ENCODE assay signal across 12 cellular contexts in the genomic region with DNA sequence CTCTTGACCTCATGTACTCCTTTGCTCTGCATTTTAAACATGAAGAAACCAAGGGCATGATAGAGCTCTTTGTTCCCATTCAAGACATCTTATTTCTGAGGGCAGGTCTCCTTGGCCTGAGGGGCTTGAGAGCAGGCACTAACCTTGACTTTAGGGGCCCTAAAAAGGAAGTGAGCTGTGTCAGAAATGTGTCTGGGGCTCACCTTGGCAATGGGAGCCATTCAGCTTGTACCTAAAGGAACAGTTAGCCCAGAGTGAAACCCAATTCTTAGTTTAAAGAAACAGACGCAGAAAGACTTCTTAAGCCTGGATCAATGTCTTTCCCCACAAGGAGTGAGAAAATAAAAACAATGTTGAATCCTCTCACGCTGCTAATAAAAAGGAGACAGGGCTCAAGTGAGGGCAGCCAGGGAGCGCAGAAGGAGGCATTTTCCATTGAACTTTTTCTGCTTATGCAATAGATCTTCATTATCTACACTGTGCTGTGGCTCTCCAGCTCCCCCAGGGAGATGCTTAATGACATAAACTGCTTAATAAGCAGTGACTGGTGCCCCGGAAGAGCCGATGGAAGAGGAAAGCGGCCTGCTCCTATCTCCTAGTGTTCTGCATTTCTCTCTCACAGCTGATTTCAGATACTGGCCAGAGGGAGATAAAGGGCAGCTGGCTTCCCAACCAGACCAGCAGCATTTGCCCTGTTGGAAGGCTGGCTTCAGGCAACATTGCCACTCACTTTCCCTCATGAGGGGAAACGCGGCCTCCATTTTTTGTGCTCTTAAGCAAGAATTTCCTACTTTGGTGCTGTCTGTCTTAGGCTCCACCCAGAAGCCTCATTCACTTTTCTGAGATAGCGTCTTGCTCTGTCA.
DNase-seq lines count a peak whose midpoint lies in the region; ATAC-seq and TF ChIP-seq lines count a peak whose summit lies in the region.
"Had no signal": no experiment of that assay in that cellular context is flagged by ENCODE, and none has a peak within 500 bp of the region (broad histone marks: within the 10 kb centered on the region; RNA-seq: fewer than 3 reads in every experiment).

No MANE protein-coding gene starts in this region.

- H3K27me3 ChIP-seq in body of pancreas (no peaks in the 10 kb centered on the region), mesendoderm (ENCODE audit: insufficient read depth, low read length, poor library complexity) (no peaks in the 10 kb centered on the region)
- H3K27me3 ChIP-seq: sigmoid colon had no signal

- H4K5ac ChIP-seq in mesendoderm (ENCODE audit: low read length), result no peak overlapping the region

- H3K79me1 ChIP-seq in mesendoderm (ENCODE audit: low read length), result no peaks in the 10 kb centered on the region

- H3K27ac Mint-ChIP-seq in effector memory CD8-positive, alpha-beta T cell, result no peak overlapping the region
- H3K27ac Mint-ChIP-seq: activated CD4-positive, alpha-beta T cell treated with anti-CD3 and anti-CD28 coated beads, Interleukin-2, amount 10 ng/mL, durations not matched to agents 7 days and 5 days had no signal

- ATAC-seq in body of pancreas, result peak; percentile 25
- no peak for ATAC-seq in effector memory CD8-positive, alpha-beta T cell (replicated peaks)

- no peak for TF ChIP-seq POLR2A in body of pancreas (IDR thresholded peaks at IDR 0.05)

- H3K9me3 Mint-ChIP-seq in effector memory CD8-positive, alpha-beta T cell, result no peaks in the 10 kb centered on the region
- H3K9me3 Mint-ChIP-seq: activated CD4-positive, alpha-beta T cell treated with anti-CD3 and anti-CD28 coated beads, Interleukin-2, amount 10 ng/mL, durations not matched to agents 7 days and 5 days; activated naive CD4-positive, alpha-beta T cell treated with anti-CD3 and anti-CD28 coated beads, Interleukin-2, amount 50 U/mL, for 72 hours had no signal

- no peak for TF ChIP-seq CTCF in body of pancreas (IDR thresholded peaks at IDR 0.05)

- no peaks in the 10 kb centered on the region for H3K79me2 ChIP-seq in mesendoderm (ENCODE audit: control insufficient read depth, insufficient read depth, low read length)

- H3K36me3 ChIP-seq in body of pancreas (replicated peaks in 1 of 2; ENCODE audit: insufficient read depth in 1 of 2, low read depth in 2 of 2) (no peaks in the 10 kb centered on the region), mesendoderm (ENCODE audit: control insufficient read depth, insufficient read depth, low read length) (no peaks in the 10 kb centered on the region)
- H3K36me3 ChIP-seq: sigmoid colon had no signal

- H3K27me3 Mint-ChIP-seq in effector memory CD8-positive, alpha-beta T cell, result peaks cover 13 to 44% of the 10 kb centered on the region in 2 donors

- DNase-seq in COR-L47 (lab: John Stamatoyannopoulos, UW) (peak; percentile 71), NCI-H1436 treated with DMSO at 0.1 percent for 48 hours (lab: John Stamatoyannopoulos, UW) (peak; percentile 70), body of pancreas (peak in 2 of 4 donors; percentile 47 to 48), mesendoderm (peak; percentile 94), T-helper 2 cell (no peak), DMS 273 treated with DMSO at 0.1 percent for 48 hours (lab: John Stamatoyannopoulos, UW) (no peak), nucleus accumbens (lab: John Stamatoyannopoulos, UW) (no peak)
- DNase-seq in effector memory CD8-positive, alpha-beta T cell, result no peak
- DNase-seq: activated CD4-positive, alpha-beta T cell treated with anti-CD3 and anti-CD28 coated beads, Interleukin-2, amount 10 ng/mL, durations not matched to agents 7 days and 5 days; sigmoid colon; stimulated activated CD8-positive, alpha-beta memory T cell treated with anti-CD3 and anti-CD28 coated beads, Interleukin-4, amount 100 ng/mL, for 48 hours had no signal

- H3K4me1 Mint-ChIP-seq in effector memory CD8-positive, alpha-beta T cell (ENCODE audit: low read depth in 2 of 2), result peaks cover 0 to 4% of the 10 kb centered on the region in 2 donors

- no peaks in the 10 kb centered on the region for H3K36me3 Mint-ChIP-seq in effector memory CD8-positive, alpha-beta T cell (ENCODE audit: insufficient read depth)
- H3K36me3 Mint-ChIP-seq: activated naive CD4-positive, alpha-beta T cell treated with anti-CD3 and anti-CD28 coated beads, Interleukin-2, amount 50 U/mL, for 72 hours had no signal

- no peak overlapping the region for H3K9ac ChIP-seq in mesendoderm (ENCODE audit: low read length)

- H3K18ac ChIP-seq in mesendoderm (ENCODE audit: low read length), result no peak overlapping the region

- H3K27ac ChIP-seq in body of pancreas, result peak overlapping the region; percentile 25 to 87 (median 74)
- H3K27ac ChIP-seq in mesendoderm (ENCODE audit: low read depth, low read length), result no peak overlapping the region
- H3K27ac ChIP-seq: sigmoid colon had no signal

- H3K56ac ChIP-seq in mesendoderm (ENCODE audit: low read length), result peak overlapping the region; percentile 71

- no peak overlapping the region for H3K4me3 Mint-ChIP-seq in effector memory CD8-positive, alpha-beta T cell
- H3K4me3 Mint-ChIP-seq: activated CD4-positive, alpha-beta T cell treated with anti-CD3 and anti-CD28 coated beads, Interleukin-2, amount 10 ng/mL, durations not matched to agents 7 days and 5 days had no signal

- H2AK5ac ChIP-seq in mesendoderm (ENCODE audit: low read length), result no peak overlapping the region

- 58 to 63% methylated on average over 9 of the region's 9 CpGs for WGBS in body of pancreas, 2 donors
- no CpG with 5 or more reads among the region's 9 CpGs for WGBS in mesendoderm (ENCODE audit: extremely low coverage, insufficient coverage, low lambda C conversion rate)

- intact Hi-C loops in body of pancreas (cut with DNase I), result no loop called here

- H3K4me2 ChIP-seq in mesendoderm (ENCODE audit: low read length), result no peak overlapping the region

- H2BK5ac ChIP-seq in mesendoderm (ENCODE audit: low read length), result peak overlapping the region; percentile 66

- no peak overlapping the region for H3K4me3 ChIP-seq in body of pancreas
- no peak overlapping the region for H3K4me3 ChIP-seq in mesendoderm (ENCODE audit: low read length)
- H3K4me3 ChIP-seq: sigmoid colon had no signal

- H4K8ac ChIP-seq in mesendoderm (ENCODE audit: low read depth, low read length), result no peak overlapping the region

- H2BK120ac ChIP-seq in mesendoderm (ENCODE audit: low read depth, low read length), result no peak overlapping the region

- H3K9me3 ChIP-seq in body of pancreas, result no peaks in the 10 kb centered on the region
- H3K9me3 ChIP-seq: sigmoid colon had no signal

- H2BK15ac ChIP-seq in mesendoderm (replicated peaks; ENCODE audit: low read depth), result no peak overlapping the region

- H3K23ac ChIP-seq in mesendoderm (ENCODE audit: low read length), result no peak overlapping the region

- H3K4me1 ChIP-seq in body of pancreas, result peaks cover 32% of the 10 kb centered on the region
- H3K4me1 ChIP-seq in mesendoderm (ENCODE audit: control insufficient read depth, low read depth, low read length), result peaks cover 8% of the 10 kb centered on the region
- H3K4me1 ChIP-seq: sigmoid colon had no signal

- H3K4ac ChIP-seq in mesendoderm (ENCODE audit: low read depth, low read length), result peak overlapping the region; percentile 49

Comparison
In these comparisons a context has a peak if more than half of its experiments do, and no peak if none do; other contexts are left out.
1. DNase-seq: peak in COR-L47 (single experiment), NCI-H1436 treated with DMSO at 0.1 percent for 48 hours (single experiment) and mesendoderm (single experiment); none in T-helper 2 cell (0 of 5), DMS 273 treated with DMSO at 0.1 percent for 48 hours (single experiment), effector memory CD8-positive, alpha-beta T cell (0 of 3) and nucleus accumbens (0 of 56).